ENCODE assay signal across 31 cellular contexts in genomic region chr6:133101790-133102189, GRCh38.
DNase-seq lines count a peak whose midpoint lies in the region; ATAC-seq, FAIRE-seq and TF ChIP-seq lines count a peak whose summit lies in the region.
"Had no signal": no experiment of that assay in that cellular context is flagged by ENCODE, and none has a peak within 500 bp of the region (broad histone marks: within the 10 kb centered on the region; RNA-seq: fewer than 3 reads in every experiment).

No MANE protein-coding gene starts in this region.

- H3K79me2 ChIP-seq in mammary epithelial cell (ENCODE audit: insufficient read depth, low read length) (no peaks in the 10 kb centered on the region), astrocyte (ENCODE audit: insufficient read depth, low read length) (no peaks in the 10 kb centered on the region)

- H3K9me3 Mint-ChIP-seq in astrocyte (ENCODE audit: unreplicated experiment) = no peaks in the 10 kb centered on the region
- H3K9me3 Mint-ChIP-seq in activated naive CD4-positive, alpha-beta T cell treated with anti-CD3 and anti-CD28 coated beads, Interleukin-2, amount 50 U/mL, for 72 hours = peaks cover 0 to 4% of the 10 kb centered on the region in 2 donors
- H3K9me3 Mint-ChIP-seq: GM23338 had no signal

- H3K4me3 ChIP-seq in mammary epithelial cell (replicated peaks in 1 of 3; ENCODE audit: insufficient read depth in 1 of 3, low read depth in 2 of 3, low read length in 3 of 3) (no peak overlapping the region), breast epithelium (no peak overlapping the region), astrocyte (ENCODE audit: insufficient read depth, low read depth, low read length) (no peak overlapping the region), ascending aorta (no peak overlapping the region)
- H3K4me3 ChIP-seq: BLaER1, GM23338, HAP-1, SK-N-MC had no signal

- peaks cover 25% of the 10 kb centered on the region for H3K4me1 Mint-ChIP-seq in astrocyte (ENCODE audit: low read depth, unreplicated experiment)
- H3K4me1 Mint-ChIP-seq: CD4-positive, alpha-beta memory T cell; IgD-negative memory B cell had no signal

- in situ Hi-C loops in mammary epithelial cell (cut with MboI; ENCODE audit: low sequenced_read_pairs in 2 of 2) = no loop called here

- CTCF ChIA-PET in mammary epithelial cell (lab: Charles Lee; ENCODE audit: low non-redundant PET) = no interaction called here

- dilution Hi-C loops in mammary epithelial cell (cut with HindIII; ENCODE audit: low sequenced_read_pairs) = no loop called here

- no peak overlapping the region for H2AFZ ChIP-seq in mammary epithelial cell (ENCODE audit: low read depth, low read length)
- no peak overlapping the region for H2AFZ ChIP-seq in astrocyte (ENCODE audit: low read depth, low read length)
- H2AFZ ChIP-seq: GM23338 had no signal

- peak; percentile 10 for DNase-seq in mammary epithelial cell
- DNase-seq in breast epithelium (ENCODE audit: low spot score in 2 of 2) = no peak
- DNase-seq in astrocyte (ENCODE audit: low read depth) = peak; percentile 48
- peak; percentile 11 for DNase-seq in iris pigment epithelial cell (ENCODE audit: low read depth)
- no peak for DNase-seq in retina
- DNase-seq in GM10266 (ENCODE audit: extremely low spot score) = no peak
- DNase-seq in activated naive CD4-positive, alpha-beta T cell treated with anti-CD3 and anti-CD28 coated beads, Interleukin-2, amount 50 U/mL, for 72 hours (ENCODE audit: low spot score in 2 of 2) = no peak
- no peak for DNase-seq in ascending aorta (ENCODE audit: low spot score in 2 of 2)
- DNase-seq: ACHN; Caco-2; CD4-positive, alpha-beta memory T cell; DND-41; Karpas-422; MM.1S; NCI-H1092; NCI-H1436 treated with DMSO at 0.1 percent for 48 hours; NCI-H2029; NCI-H2227 treated with DMSO at 0.1 percent for 48 hours; NCI-H510A; NCI-H748 treated with DMSO at 0.1 percent for 48 hours; SHP77 treated with DMSO at 0.1 percent for 48 hours had no signal

- H3K27me3 ChIP-seq in mammary epithelial cell (ENCODE audit: insufficient read depth, low read length) (peaks cover 2% of the 10 kb centered on the region), breast epithelium (no peaks in the 10 kb centered on the region), astrocyte (ENCODE audit: insufficient read depth, low read length) (no peaks in the 10 kb centered on the region), ascending aorta (no peaks in the 10 kb centered on the region)
- H3K27me3 ChIP-seq: BLaER1 had no signal

- FAIRE-seq in astrocyte (lab: Jason Lieb, UNC) = no peak
- FAIRE-seq: G401.6, GM18507, HTR-8/SVneo had no signal

- no peak overlapping the region for H3K27ac ChIP-seq in mammary epithelial cell (ENCODE audit: insufficient read depth, low read depth, low read length)
- H3K27ac ChIP-seq in breast epithelium = no peak overlapping the region
- no peak overlapping the region for H3K27ac ChIP-seq in astrocyte (ENCODE audit: low read depth, low read length)
- H3K27ac ChIP-seq in ascending aorta = no peak overlapping the region
- H3K27ac ChIP-seq: 22Rv1, BLaER1, RWPE1, SK-N-MC had no signal

- no peak for ATAC-seq in activated naive CD4-positive, alpha-beta T cell treated with anti-CD3 and anti-CD28 coated beads, Interleukin-2, amount 50 U/mL, for 72 hours
- ATAC-seq: GM23338 had no signal

- H3K27ac Mint-ChIP-seq in astrocyte (ENCODE audit: unreplicated experiment) = no peak overlapping the region
- no peak overlapping the region for H3K27ac Mint-ChIP-seq in activated naive CD4-positive, alpha-beta T cell treated with anti-CD3 and anti-CD28 coated beads, Interleukin-2, amount 50 U/mL, for 72 hours
- H3K27ac Mint-ChIP-seq: CD4-positive, alpha-beta memory T cell; GM23338; IgD-negative memory B cell had no signal

- no peak for TF ChIP-seq CTCF in mammary epithelial cell (conservative IDR thresholded peaks at IDR 0.05 in 1 of 2, IDR thresholded peaks at IDR 0.05 in 1 of 2; ENCODE audit: extremely low read depth in 1 of 2, insufficient read depth in 1 of 2, low read depth in 1 of 2, low read length in 2 of 2)
- TF ChIP-seq CTCF in breast epithelium (IDR thresholded peaks at IDR 0.05) = no peak
- no peak for TF ChIP-seq CTCF in astrocyte (IDR thresholded peaks at IDR 0.05; ENCODE audit: insufficient read depth, low read depth, low read length)
- no peak for TF ChIP-seq CTCF in GM10266 (IDR thresholded peaks at IDR 0.05; ENCODE audit: control insufficient read depth, insufficient read depth, low read depth, missing control alignments)
- TF ChIP-seq CTCF in ascending aorta (IDR thresholded peaks at IDR 0.05) = no peak

- H3K4me2 ChIP-seq in mammary epithelial cell (ENCODE audit: insufficient read depth, low read depth, low read length) = no peak overlapping the region
- peak overlapping the region; percentile 6 for H3K4me2 ChIP-seq in astrocyte (ENCODE audit: low read length)
- H3K4me2 ChIP-seq: BLaER1, GM23338 had no signal

- H3K9me3 ChIP-seq in mammary epithelial cell (replicated peaks; ENCODE audit: insufficient read depth, low read length) = no peaks in the 10 kb centered on the region
- no peaks in the 10 kb centered on the region for H3K9me3 ChIP-seq in breast epithelium
- no peaks in the 10 kb centered on the region for H3K9me3 ChIP-seq in astrocyte (ENCODE audit: insufficient read depth, low read depth, low read length)
- no peaks in the 10 kb centered on the region for H3K9me3 ChIP-seq in ascending aorta
- H3K9me3 ChIP-seq: BLaER1, Caco-2, HAP-1 had no signal

- no peak overlapping the region for H3K4me3 Mint-ChIP-seq in astrocyte (ENCODE audit: unreplicated experiment)
- H3K4me3 Mint-ChIP-seq: CD4-positive, alpha-beta memory T cell; GM23338; IgD-negative memory B cell had no signal

- no peak for TF ChIP-seq POLR2A in breast epithelium (IDR thresholded peaks at IDR 0.05)

- H4K20me1 ChIP-seq in mammary epithelial cell (ENCODE audit: insufficient read depth, low read length) (no peaks in the 10 kb centered on the region), astrocyte (ENCODE audit: insufficient read depth, low read length) (no peaks in the 10 kb centered on the region)
- H4K20me1 ChIP-seq: BLaER1 had no signal

- H3K4me1 ChIP-seq in mammary epithelial cell (ENCODE audit: insufficient read depth, low read length) (peaks cover 16% of the 10 kb centered on the region), breast epithelium (no peaks in the 10 kb centered on the region), astrocyte (ENCODE audit: insufficient read depth, low read length) (peaks cover 5% of the 10 kb centered on the region), ascending aorta (no peaks in the 10 kb centered on the region)
- H3K4me1 ChIP-seq: BLaER1, Caco-2 had no signal

- H3K9ac ChIP-seq in mammary epithelial cell (ENCODE audit: insufficient read depth, low read length) = no peak overlapping the region
- no peak overlapping the region for H3K9ac ChIP-seq in astrocyte (ENCODE audit: low read length)
- H3K9ac ChIP-seq: BLaER1 had no signal

- H3K27me3 Mint-ChIP-seq in astrocyte (ENCODE audit: low read depth, unreplicated experiment) = no peaks in the 10 kb centered on the region
- H3K27me3 Mint-ChIP-seq: CD4-positive, alpha-beta memory T cell had no signal

- no TSS peak for BruUV-seq in mammary epithelial cell (replicated peaks; lab: Mats Ljungman, UMichigan)

- intact Hi-C loops in mammary epithelial cell (cut with micrococcal nuclease) (no loop called here), breast epithelium (cut with DNase I; ENCODE audit: low total_unique reads) (no loop called here), ascending aorta (cut with DNase I) (no loop called here)

- H3K36me3 Mint-ChIP-seq in astrocyte (ENCODE audit: low read depth, unreplicated experiment) = no peaks in the 10 kb centered on the region
- H3K36me3 Mint-ChIP-seq in activated naive CD4-positive, alpha-beta T cell treated with anti-CD3 and anti-CD28 coated beads, Interleukin-2, amount 50 U/mL, for 72 hours = no peaks in the 10 kb centered on the region
- H3K36me3 Mint-ChIP-seq: CD4-positive, alpha-beta memory T cell; IgD-negative memory B cell had no signal

- H3K36me3 ChIP-seq in mammary epithelial cell (ENCODE audit: insufficient read depth, low read length) (no peaks in the 10 kb centered on the region), breast epithelium (no peaks in the 10 kb centered on the region), astrocyte (ENCODE audit: insufficient read depth, low read length) (no peaks in the 10 kb centered on the region), ascending aorta (no peaks in the 10 kb centered on the region)
- H3K36me3 ChIP-seq: BLaER1, HAP-1 had no signal

Comparison
In these comparisons a context has a peak if more than half of its experiments do, and no peak if none do; other contexts are left out.
1. DNase-seq: peak in mammary epithelial cell (single experiment), astrocyte (single experiment) and iris pigment epithelial cell (single experiment); none in breast epithelium (0 of 2), retina (single experiment), GM10266 (single experiment), activated naive CD4-positive, alpha-beta T cell treated with anti-CD3 and anti-CD28 coated beads, Interleukin-2, amount 50 U/mL, for 72 hours (0 of 2) and ascending aorta (0 of 2).